Comparison of ENCODE assay signal across 24 cellular contexts in the genomic region with DNA sequence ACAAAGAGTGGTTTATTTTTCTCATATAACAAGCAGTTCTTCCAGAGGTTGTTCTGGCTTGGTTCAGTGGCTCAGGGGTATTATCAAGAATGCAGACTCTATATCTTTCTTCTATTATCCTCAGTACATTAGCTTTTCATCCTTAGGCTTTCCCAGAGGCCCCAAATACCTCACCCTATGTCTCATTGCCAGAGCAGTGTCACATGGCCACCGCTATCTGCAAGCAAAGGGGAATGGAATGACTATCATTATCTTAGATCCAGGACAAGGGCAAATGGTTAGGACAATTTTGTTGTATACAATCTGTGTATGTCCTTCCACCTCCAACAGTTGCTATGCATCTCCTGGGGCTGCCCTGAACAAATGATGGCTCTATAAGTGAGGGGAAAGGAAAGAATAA.
"Had no signal": no experiment of that assay in that cellular context is flagged by ENCODE, and none has a peak within 500 bp of the region (broad histone marks: within the 10 kb centered on the region; RNA-seq: fewer than 3 reads in every experiment).

No MANE protein-coding gene starts in this region.

- H3K27ac ChIP-seq: colonic mucosa, dorsolateral prefrontal cortex, neutrophil, ovary, psoas muscle, right atrium auricular region, tibial artery, WERI-Rb-1 had no signal

- H3K36me3 ChIP-seq: colonic mucosa, neutrophil, ovary, right atrium auricular region, tibial artery, WERI-Rb-1 had no signal

- H3K4me1 ChIP-seq: colonic mucosa, psoas muscle, right atrium auricular region, tibial artery had no signal

- H3K9me3 ChIP-seq: colonic mucosa, neutrophil, ovary, psoas muscle, right atrium auricular region, tibial artery had no signal

- H3K27me3 ChIP-seq: colonic mucosa, neutrophil, ovary, right atrium auricular region, tibial artery had no signal

- H3K4me3 ChIP-seq: colonic mucosa, dorsolateral prefrontal cortex, lung, ovary, psoas muscle, right atrium auricular region, tibial artery had no signal

- ATAC-seq: activated CD8-positive, alpha-beta memory T cell treated with anti-CD3 and anti-CD28 coated beads, Interleukin-2, amount 10 ng/mL, durations not matched to agents 7 days and 5 days; activated CD8-positive, alpha-beta T cell treated with anti-CD3 and anti-CD28 coated beads for 36 hours; effector memory CD8-positive, alpha-beta T cell; esophagus mucosa; left lobe of liver; natural killer cell treated with Interleukin-12 subunit alpha and Interleukin-12 subunit beta and Interleukin-15 and Interleukin-18, amount 100 ng/mL, for 72 hours; psoas muscle; stimulated activated effector memory CD8-positive, alpha-beta T cell treated with anti-CD3 and anti-CD28 coated beads, Interleukin-12 subunit alpha, Interleukin-12 subunit beta, amount 100 ng/mL, for 72 hours; stimulated activated naive CD8-positive, alpha-beta T cell treated with anti-CD3 and anti-CD28 coated beads, Interleukin-15, amount 100 ng/mL, for 72 hours; T-cell had no signal

- DNase-seq: activated CD4-positive, alpha-beta T cell treated with anti-CD3 and anti-CD28 coated beads, Interleukin-2, amount 10 ng/mL, durations not matched to agents 7 days and 5 days; activated CD4-positive, CD25-positive, alpha-beta regulatory T cell treated with anti-CD3 and anti-CD28 coated beads, Interleukin-2, amount 50 U/mL, for 72 hours; activated CD8-positive, alpha-beta memory T cell treated with anti-CD3 and anti-CD28 coated beads, Interleukin-2, amount 10 ng/mL, durations not matched to agents 7 days and 5 days; activated CD8-positive, alpha-beta T cell treated with anti-CD3 and anti-CD28 coated beads for 36 hours; activated gamma-delta T cell treated with Interleukin-2 at 50 U/mL for 16 hours; activated T-cell treated with anti-CD3 and anti-CD28 coated beads for 4 hours; aorta; colonic mucosa; dorsolateral prefrontal cortex; effector memory CD8-positive, alpha-beta T cell; ovary; psoas muscle; stimulated activated CD4-positive, alpha-beta T cell treated with anti-CD3 and anti-CD28 coated beads, Interleukin-12 subunit alpha, Interleukin-12 subunit beta, amount 100 ng/mL, for 4 hours; stimulated activated naive CD8-positive, alpha-beta T cell treated with anti-CD3 and anti-CD28 coated beads, Interleukin-15, amount 100 ng/mL, for 72 hours; T-cell; tibial artery; WERI-Rb-1 had no signal
